Comparison of ENCODE assay signal across 9 cellular contexts in genomic region chr6:121222656-121223055, GRCh38.
DNase-seq lines count a peak whose midpoint lies in the region; ATAC-seq, FAIRE-seq and TF ChIP-seq lines count a peak whose summit lies in the region.
"Had no signal": no experiment of that assay in that cellular context is flagged by ENCODE, and none has a peak within 500 bp of the region (broad histone marks: within the 10 kb centered on the region; RNA-seq: fewer than 3 reads in every experiment).

No MANE protein-coding gene starts in this region.

- no peak overlapping the region for H3K9ac ChIP-seq in astrocyte (ENCODE audit: low read length)

- no peaks in the 10 kb centered on the region for H3K27me3 Mint-ChIP-seq in astrocyte (ENCODE audit: low read depth, unreplicated experiment)

- H3K79me2 ChIP-seq in astrocyte (ENCODE audit: insufficient read depth, low read length): no peaks in the 10 kb centered on the region

- peak; percentile 11 for DNase-seq in A172 (ENCODE audit: low spot score)
- peak; percentile 71 for DNase-seq in HCEC 1CT
- DNase-seq in astrocyte (ENCODE audit: low read depth): peak; percentile 55
- peak; percentile 4 for DNase-seq in iPS-NIHi11 (ENCODE audit: low spot score)
- DNase-seq in left lobe of liver (ENCODE audit: low spot score): no peak
- DNase-seq in NCI-H1105 treated with DMSO at 0.1 percent for 48 hours (lab: John Stamatoyannopoulos, UW): no peak
- DNase-seq: MM.1S had no signal

- no peaks in the 10 kb centered on the region for H4K20me1 ChIP-seq in astrocyte (ENCODE audit: insufficient read depth, low read length)

- H3K27me3 ChIP-seq in astrocyte (ENCODE audit: insufficient read depth, low read length): no peaks in the 10 kb centered on the region

- ATAC-seq in activated CD4-positive, CD25-positive, alpha-beta regulatory T cell treated with anti-CD3 and anti-CD28 coated beads, Interleukin-2, amount 50 U/mL, for 24 hours: no peak
- ATAC-seq in HG03520 (IDR thresholded peaks at IDR 0.05; ENCODE audit: unreplicated experiment) (no peak), left lobe of liver (no peak)

- H3K4me2 ChIP-seq in astrocyte (ENCODE audit: low read length): no peak overlapping the region

- no peak overlapping the region for H3K27ac ChIP-seq in astrocyte (ENCODE audit: low read depth, low read length)

- no peaks in the 10 kb centered on the region for H3K36me3 Mint-ChIP-seq in astrocyte (ENCODE audit: low read depth, unreplicated experiment)

- no peaks in the 10 kb centered on the region for H3K4me1 ChIP-seq in astrocyte (ENCODE audit: insufficient read depth, low read length)

- H3K9me3 Mint-ChIP-seq in astrocyte (ENCODE audit: unreplicated experiment): no peaks in the 10 kb centered on the region

- no peaks in the 10 kb centered on the region for H3K4me1 Mint-ChIP-seq in astrocyte (ENCODE audit: low read depth, unreplicated experiment)

- H3K4me3 Mint-ChIP-seq in astrocyte (ENCODE audit: unreplicated experiment): no peak overlapping the region

- H2AFZ ChIP-seq in astrocyte (ENCODE audit: low read depth, low read length): no peak overlapping the region

- H3K9me3 ChIP-seq in astrocyte (ENCODE audit: insufficient read depth, low read depth, low read length): no peaks in the 10 kb centered on the region

- no peak for FAIRE-seq in astrocyte (lab: Jason Lieb, UNC)

- H3K27ac Mint-ChIP-seq in astrocyte (ENCODE audit: unreplicated experiment): no peak overlapping the region

- peak; percentile 25 for TF ChIP-seq CTCF in astrocyte (IDR thresholded peaks at IDR 0.05; ENCODE audit: insufficient read depth, low read depth, low read length)

- H3K36me3 ChIP-seq in astrocyte (ENCODE audit: insufficient read depth, low read length): no peaks in the 10 kb centered on the region

- H3K4me3 ChIP-seq in astrocyte (ENCODE audit: insufficient read depth, low read depth, low read length): no peak overlapping the region

Comparison
In these comparisons a context has a peak if more than half of its experiments do, and no peak if none do; other contexts are left out.
1. DNase-seq: peak in A172 (single experiment), HCEC 1CT (single experiment), astrocyte (single experiment) and iPS-NIHi11 (single experiment); none in left lobe of liver (single experiment) and NCI-H1105 treated with DMSO at 0.1 percent for 48 hours (single experiment).